In the genomic region with DNA sequence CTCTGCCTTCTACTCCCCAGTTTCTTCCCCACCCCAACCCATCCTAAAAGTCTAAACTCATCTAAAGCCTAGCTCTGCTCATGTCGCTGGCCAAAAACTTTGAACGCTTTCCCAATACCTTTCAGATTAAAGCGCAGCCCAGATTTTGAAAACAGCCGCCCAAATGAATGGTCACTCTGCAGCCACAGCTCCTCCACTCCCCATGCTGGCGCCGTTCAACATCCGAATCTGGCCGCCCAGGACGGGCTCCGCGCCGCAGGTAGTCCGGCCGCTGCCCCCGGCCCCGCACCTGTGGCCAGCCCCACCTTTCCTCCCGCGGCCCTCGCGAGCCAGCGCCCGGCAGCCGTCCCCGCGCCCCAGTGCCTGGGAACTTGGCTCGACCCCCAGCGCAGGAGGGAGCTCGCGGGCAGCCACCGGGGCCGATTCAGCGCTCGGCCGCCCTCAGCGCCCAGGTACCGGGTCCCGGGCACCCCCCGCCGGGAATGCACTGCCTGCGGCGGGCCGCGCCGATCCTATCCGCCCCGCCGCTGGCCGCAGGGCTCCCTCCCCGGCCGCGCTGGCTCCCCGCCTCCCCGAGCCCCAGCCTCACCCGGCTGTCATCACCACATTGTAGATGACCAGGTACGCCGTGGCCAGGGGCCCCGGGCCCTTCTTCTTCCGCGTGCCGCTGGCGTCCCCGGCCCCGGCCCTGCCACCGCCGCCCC, we compare ENCODE assay signal across 8 cellular contexts. TPM values are rescaled to one million over a fixed set of nuclear protein-coding genes. Genes with fewer than 3 reads are reported as not detected.
A peak's percentile ranks its signal among the peaks of the same experiment; 100 is the strongest.
DNase-seq lines count a peak whose midpoint lies in the region; ATAC-seq and TF ChIP-seq lines count a peak whose summit lies in the region.

No MANE protein-coding gene starts in this region.

- peak overlapping the region; percentile 81 to 94; a peak in 3 of 4 replicates for H3K27ac ChIP-seq in SK-N-SH (ENCODE audit: low read depth in 2 of 2, low read length in 1 of 2)
- no peak overlapping the region for H3K27ac ChIP-seq in endodermal cell (ENCODE audit: low read depth, low read length)

- no peak overlapping the region for H3K4me3 Mint-ChIP-seq in endodermal cell

- peak overlapping the region; percentile 79 for H3K4me2 ChIP-seq in SK-N-SH

- POLR2A ChIA-PET in SK-N-SH (lab: Yijun Ruan, JAX) = no interaction called here

- H3K9me3 ChIP-seq in SK-N-SH (no peaks in the 10 kb centered on the region), endodermal cell (ENCODE audit: control insufficient read depth, low read length) (peaks cover 21% of the 10 kb centered on the region)

- peak; percentile 17; the same call in 1 of the 2 replicates for TF ChIP-seq CTCF in SK-N-SH (IDR thresholded peaks at IDR 0.05)
- TF ChIP-seq CTCF in endodermal cell (conservative IDR thresholded peaks at IDR 0.05) = peak; percentile 54

- peaks cover 7 to 28% of the 10 kb centered on the region in 2 experiments for H3K36me3 ChIP-seq in SK-N-SH (replicated peaks in 1 of 2; ENCODE audit: control insufficient read depth in 1 of 2, insufficient read depth in 2 of 2, low read length in 1 of 2)
- H3K36me3 ChIP-seq in endodermal cell (ENCODE audit: control insufficient read depth, insufficient read depth, low read length) = peaks cover 43% of the 10 kb centered on the region

- CTCF ChIA-PET in SK-N-SH (lab: Yijun Ruan, JAX) = interaction anchor here (0.7 to 4.3 kb wide), 10 partner anchors 12 to 1983 kb away, joined by 3 to 29 read pairs (median 4); no protein-coding TSS in a partner anchor

- peaks cover 10% of the 10 kb centered on the region for H3K4me1 Mint-ChIP-seq in endodermal cell

- peaks cover 25% of the 10 kb centered on the region for H3K9me3 Mint-ChIP-seq in endodermal cell

- H3K27me3 Mint-ChIP-seq in endodermal cell (ENCODE audit: insufficient read depth) = no peaks in the 10 kb centered on the region

- peak overlapping the region; percentile 71 for H3K27ac Mint-ChIP-seq in endodermal cell

- TF ChIP-seq EP300 in SK-N-SH (IDR thresholded peaks at IDR 0.05; ENCODE audit: borderline replicate concordance in 1 of 2, low read depth in 1 of 2, low read length in 1 of 2) = no peak

- H3F3A ChIP-seq in SK-N-SH (replicated peaks; ENCODE audit: insufficient read depth) = peaks cover 15% of the 10 kb centered on the region

- peaks cover 40% of the 10 kb centered on the region for H3K79me2 ChIP-seq in SK-N-SH (ENCODE audit: insufficient read depth)

- H3K9ac ChIP-seq in SK-N-SH (peak overlapping the region; percentile 87), endodermal cell (ENCODE audit: extremely low read depth, low read length, poor library complexity, severe bottlenecking) (peak overlapping the region; percentile 67)

- H3K27me3 ChIP-seq in SK-N-SH (ENCODE audit: insufficient read depth) (no peaks in the 10 kb centered on the region), endodermal cell (ENCODE audit: control insufficient read depth, insufficient read depth, low read length, poor library complexity, severe bottlenecking) (no peaks in the 10 kb centered on the region)

- peak; percentile 36 for ATAC-seq in GM19025 (IDR thresholded peaks at IDR 0.05; ENCODE audit: low read depth, unreplicated experiment)
- peak; percentile 31 for ATAC-seq in HG03135 (IDR thresholded peaks at IDR 0.05; ENCODE audit: unreplicated experiment)

- H3K36me3 Mint-ChIP-seq in endodermal cell (ENCODE audit: low read depth) = peaks cover 38% of the 10 kb centered on the region

- H3K4me3 ChIP-seq in SK-N-SH (ENCODE audit: low read depth in 2 of 2, low read length in 1 of 2) (peak overlapping the region; percentile 78 to 93), endodermal cell (ENCODE audit: low read length) (peak overlapping the region; percentile 88)

- H3K4me1 ChIP-seq in SK-N-SH (ENCODE audit: control insufficient read depth in 1 of 2, insufficient read depth in 2 of 2, low read depth in 1 of 2, low read length in 1 of 2) (peaks cover 4 to 9% of the 10 kb centered on the region in 2 experiments; a peak in 3 of 4 replicates), endodermal cell (ENCODE audit: control insufficient read depth, insufficient read depth, low read length) (no peaks in the 10 kb centered on the region)

- H2AFZ ChIP-seq in SK-N-SH (ENCODE audit: low read depth) = peak overlapping the region; percentile 82

- DNase-seq in COLO668 (lab: John Stamatoyannopoulos, UW; ENCODE audit: unreplicated experiment) (peak; percentile 70), SK-N-SH (peak; percentile 79), endodermal cell (no peak), mucosa of gallbladder (ENCODE audit: low spot score) (peak; percentile 38), ureter (ENCODE audit: low spot score) (peak; percentile 61), kidney glomerular epithelial cell (lab: John Stamatoyannopoulos, UW) (no peak)

- TF ChIP-seq RAD21 in SK-N-SH (IDR thresholded peaks at IDR 0.05; ENCODE audit: low read length) = no peak

- no peaks in the 10 kb centered on the region for H3K9me2 ChIP-seq in SK-N-SH

- H4K20me1 ChIP-seq in SK-N-SH (ENCODE audit: insufficient read depth) = no peaks in the 10 kb centered on the region

- 1% methylated on average over 9 of the region's 65 CpGs for WGBS in SK-N-SH (ENCODE audit: low lambda C conversion rate)
- 0% methylated on average over 7 to 65 of the region's 65 CpGs for WGBS in endodermal cell (ENCODE audit: insufficient coverage in 1 of 2, insufficient read length in 1 of 2), 2 experiments

TF ChIP-seq in SK-N-SH, 30 proteins besides CTCF, POLR2A, EP300 and RAD21:
- TF ChIP-seq USF1 (IDR thresholded peaks at IDR 0.05; ENCODE audit: borderline replicate concordance, low read depth) (no peak), MXI1 (IDR thresholded peaks at IDR 0.05; ENCODE audit: low read depth, low read length) (no peak; the same call in 1 of the 2 replicates), NRF1 (IDR thresholded peaks at IDR 0.05; ENCODE audit: low read depth, low read length) (no peak), TEAD4 (IDR thresholded peaks at IDR 0.05; ENCODE audit: borderline replicate concordance, insufficient read depth) (0 out of 2 replicates have a peak, but pooled peaks have one; percentile 23), GABPA (IDR thresholded peaks at IDR 0.05; ENCODE audit: low read depth) (no peak), YY1 (IDR thresholded peaks at IDR 0.05; ENCODE audit: low read depth) (no peak), MEF2A (IDR thresholded peaks at IDR 0.05; ENCODE audit: borderline replicate concordance, low read depth) (no peak), GATA2 (CRISPR knock-in tag; IDR thresholded peaks at IDR 0.05) (no peak), CHD2 (IDR thresholded peaks at IDR 0.05; ENCODE audit: low read length, partially characterized antibody) (no peak), RCOR1 (IDR thresholded peaks at IDR 0.05; ENCODE audit: low read length) (no peak), RXRA (IDR thresholded peaks at IDR 0.05; ENCODE audit: borderline replicate concordance, low read depth) (no peak), SIN3A (IDR thresholded peaks at IDR 0.05; ENCODE audit: borderline replicate concordance, low read depth, low read length) (peak; percentile 16; the same call in 1 of the 2 replicates)
- TF ChIP-seq, protein P1, sequence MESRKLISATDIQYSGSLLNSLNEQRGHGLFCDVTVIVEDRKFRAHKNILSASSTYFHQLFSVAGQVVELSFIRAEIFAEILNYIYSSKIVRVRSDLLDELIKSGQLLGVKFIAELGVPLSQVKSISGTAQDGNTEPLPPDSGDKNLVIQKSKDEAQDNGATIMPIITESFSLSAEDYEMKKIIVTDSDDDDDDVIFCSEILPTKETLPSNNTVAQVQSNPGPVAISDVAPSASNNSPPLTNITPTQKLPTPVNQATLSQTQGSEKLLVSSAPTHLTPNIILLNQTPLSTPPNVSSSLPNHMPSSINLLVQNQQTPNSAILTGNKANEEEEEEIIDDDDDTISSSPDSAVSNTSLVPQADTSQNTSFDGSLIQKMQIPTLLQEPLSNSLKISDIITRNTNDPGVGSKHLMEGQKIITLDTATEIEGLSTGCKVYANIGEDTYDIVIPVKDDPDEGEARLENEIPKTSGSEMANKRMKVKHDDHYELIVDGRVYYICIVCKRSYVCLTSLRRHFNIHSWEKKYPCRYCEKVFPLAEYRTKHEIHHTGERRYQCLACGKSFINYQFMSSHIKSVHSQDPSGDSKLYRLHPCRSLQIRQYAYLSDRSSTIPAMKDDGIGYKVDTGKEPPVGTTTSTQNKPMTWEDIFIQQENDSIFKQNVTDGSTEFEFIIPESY (IDR thresholded peaks at IDR 0.05; ENCODE audit: borderline replicate concordance, low read depth) = no peak

RNA-seq across cellular contexts. Expression of gene HACD2, which starts 0.4 kb away (rescaled TPM):
- 13.8 and 18.3 TPM in 2 replicates for polyA plus RNA-seq in SK-N-SH (2012; rRNA removed)
- polyA plus RNA-seq in SK-N-SH (2012; cell fraction: cytosol; rRNA removed) = 21.4 and 23.7 TPM in 2 replicates
- polyA plus RNA-seq in SK-N-SH (2012; cell fraction: nucleus; rRNA removed) = 6.4 and 13.0 TPM in 2 replicates
- total RNA-seq in endodermal cell (10 to 100 TPM; 32.5 to 48.7 TPM), mucosa of gallbladder (47.9 TPM), ureter (20.6 TPM)
- polyA plus RNA-seq in endodermal cell (2013, experiment 1 of 2) = 29.0 TPM
- polyA plus RNA-seq in endodermal cell (2013, experiment 2 of 2) = 29.4 TPM

Comparison
In these comparisons a context has a peak if more than half of its experiments do, and no peak if none do; other contexts are left out.
1. DNase-seq: peak in COLO668 (single experiment), SK-N-SH (single experiment), mucosa of gallbladder (single experiment) and ureter (single experiment); none in endodermal cell (single experiment) and kidney glomerular epithelial cell (single experiment).